In the genomic region with DNA sequence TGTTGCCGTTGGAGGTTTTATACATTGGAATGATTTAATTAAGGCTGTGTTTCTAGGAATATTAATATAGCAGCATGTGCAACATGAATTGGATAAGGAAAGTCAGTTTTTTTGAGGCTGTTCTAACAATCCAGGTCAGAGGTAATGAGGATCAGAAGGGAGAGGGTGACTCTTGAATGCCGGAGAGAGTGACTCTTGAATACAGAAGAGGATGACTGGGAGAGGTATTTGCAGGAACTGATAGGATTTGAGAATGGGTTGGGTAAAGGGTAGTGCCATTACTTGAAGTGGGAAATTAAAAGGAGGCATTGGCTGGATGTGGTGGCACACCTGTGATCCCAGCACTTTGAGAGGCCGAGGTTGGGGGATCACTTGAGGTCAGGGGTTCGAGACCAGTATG, we compare ENCODE assay signal across 19 cellular contexts.
"Had no signal": no experiment of that assay in that cellular context is flagged by ENCODE, and none has a peak within 500 bp of the region (broad histone marks: within the 10 kb centered on the region; RNA-seq: fewer than 3 reads in every experiment).

No MANE protein-coding gene starts in this region.

- H3K9me3 Mint-ChIP-seq: activated CD4-positive, alpha-beta T cell treated with anti-CD3 and anti-CD28 coated beads, Interleukin-2, amount 10 ng/mL, durations not matched to agents 24 days and 14 days; memory B cell; natural killer cell; stimulated activated naive B cell treated with anti-CD40 and anti-IgM and Interleukin-4, amounts not matched to agents 10 μg/mL and 1 μg/mL and 100 μg/mL, for 72 hours had no signal

- DNase-seq: activated CD4-positive, alpha-beta T cell treated with anti-CD3 and anti-CD28 coated beads, Interleukin-2, amount 10 ng/mL, durations not matched to agents 24 days and 14 days; activated CD4-positive, CD25-positive, alpha-beta regulatory T cell; activated CD8-positive, alpha-beta memory T cell treated with anti-CD3 and anti-CD28 coated beads for 24 hours; activated naive CD4-positive, alpha-beta T cell treated with Interleukin-2 at 50 U/mL for 16 hours; colonic mucosa; effector CD4-positive, alpha-beta T cell; esophagus squamous epithelium; hippocampal formation; kidney; left ventricle myocardium superior; natural killer cell; stimulated activated CD4-positive, alpha-beta T cell treated with anti-CD3 and anti-CD28 coated beads, Interleukin-2, amount 100 ng/mL, for 48 hours; stimulated activated naive B cell treated with anti-CD40 and anti-IgM and Interleukin-4, amounts not matched to agents 10 μg/mL and 1 μg/mL and 100 μg/mL, for 72 hours; tibial artery had no signal

- H3K4me3 Mint-ChIP-seq: activated CD4-positive, alpha-beta T cell treated with anti-CD3 and anti-CD28 coated beads, Interleukin-2, amount 10 ng/mL, durations not matched to agents 24 days and 14 days; memory B cell; natural killer cell; stimulated activated naive B cell treated with anti-CD40 and anti-IgM and Interleukin-4, amounts not matched to agents 10 μg/mL and 1 μg/mL and 100 μg/mL, for 72 hours had no signal

- ATAC-seq: natural killer cell; stimulated activated naive B cell treated with anti-CD40 and anti-IgM and Interleukin-4, amounts not matched to agents 10 μg/mL and 1 μg/mL and 100 μg/mL, for 72 hours had no signal

- H3K27me3 ChIP-seq: colonic mucosa, esophagus squamous epithelium, right atrium auricular region, tibial artery had no signal

- H3K4me1 Mint-ChIP-seq: activated CD4-positive, alpha-beta T cell treated with anti-CD3 and anti-CD28 coated beads, Interleukin-2, amount 10 ng/mL, durations not matched to agents 24 days and 14 days; natural killer cell had no signal

- H3K4me3 ChIP-seq: colonic mucosa, esophagus squamous epithelium, right atrium auricular region, tibial artery had no signal

- H3K4me1 ChIP-seq: colonic mucosa had no signal

- H3K27ac Mint-ChIP-seq: activated CD4-positive, alpha-beta T cell treated with anti-CD3 and anti-CD28 coated beads, Interleukin-2, amount 10 ng/mL, durations not matched to agents 24 days and 14 days; memory B cell; natural killer cell; progenitor cell of endocrine pancreas; stimulated activated naive B cell treated with anti-CD40 and anti-IgM and Interleukin-4, amounts not matched to agents 10 μg/mL and 1 μg/mL and 100 μg/mL, for 72 hours had no signal

- H3K27me3 Mint-ChIP-seq: progenitor cell of endocrine pancreas; stimulated activated naive B cell treated with anti-CD40 and anti-IgM and Interleukin-4, amounts not matched to agents 10 μg/mL and 1 μg/mL and 100 μg/mL, for 72 hours had no signal

- H3K36me3 Mint-ChIP-seq: natural killer cell had no signal

- H3K36me3 ChIP-seq: colonic mucosa, esophagus squamous epithelium, right atrium auricular region, tibial artery had no signal

- FAIRE-seq: endothelial cell of umbilical vein, kidney, TTC549 had no signal

- H3K27ac ChIP-seq: colonic mucosa, esophagus squamous epithelium, right atrium auricular region, tibial artery had no signal

- H3K9me3 ChIP-seq: colonic mucosa, esophagus squamous epithelium, right atrium auricular region, tibial artery had no signal
